1 cellular context compared by ENCODE assay signal in the genomic region with DNA sequence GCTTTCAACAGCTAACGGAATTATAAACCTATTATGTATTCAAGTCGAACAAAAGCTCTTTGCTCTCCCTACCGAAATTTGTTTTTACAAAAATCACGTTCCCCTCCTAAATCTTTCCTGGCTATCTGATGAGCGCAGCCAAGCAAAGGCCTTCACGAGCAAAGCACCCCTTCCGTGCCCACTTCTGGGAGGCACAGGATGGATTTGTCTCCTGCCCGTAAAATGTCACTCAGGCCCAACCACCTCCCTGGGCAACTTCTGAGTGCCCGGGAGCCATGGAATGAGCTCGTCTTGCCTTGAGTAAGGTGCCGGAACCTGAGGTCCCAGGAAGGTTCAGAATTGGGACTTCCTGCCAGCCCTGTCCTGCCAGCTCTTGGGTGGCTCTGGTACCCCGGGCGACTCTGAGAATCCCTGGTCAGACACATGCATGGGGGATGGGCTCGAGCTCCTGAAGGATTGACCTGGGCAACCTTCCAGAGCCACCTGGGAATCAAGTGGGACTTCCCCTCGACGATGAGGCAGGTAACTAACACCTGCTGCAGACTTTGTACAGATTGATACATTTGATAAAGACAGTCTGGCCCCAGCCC.
TF ChIP-seq lines count a peak whose summit lies in the region.

No MANE protein-coding gene starts in this region.

TF ChIP-seq in HepG2, 621 proteins besides CTCF, POLR2A, EP300 and RAD21 (continued from another document):
- TF ChIP-seq, protein P1, sequence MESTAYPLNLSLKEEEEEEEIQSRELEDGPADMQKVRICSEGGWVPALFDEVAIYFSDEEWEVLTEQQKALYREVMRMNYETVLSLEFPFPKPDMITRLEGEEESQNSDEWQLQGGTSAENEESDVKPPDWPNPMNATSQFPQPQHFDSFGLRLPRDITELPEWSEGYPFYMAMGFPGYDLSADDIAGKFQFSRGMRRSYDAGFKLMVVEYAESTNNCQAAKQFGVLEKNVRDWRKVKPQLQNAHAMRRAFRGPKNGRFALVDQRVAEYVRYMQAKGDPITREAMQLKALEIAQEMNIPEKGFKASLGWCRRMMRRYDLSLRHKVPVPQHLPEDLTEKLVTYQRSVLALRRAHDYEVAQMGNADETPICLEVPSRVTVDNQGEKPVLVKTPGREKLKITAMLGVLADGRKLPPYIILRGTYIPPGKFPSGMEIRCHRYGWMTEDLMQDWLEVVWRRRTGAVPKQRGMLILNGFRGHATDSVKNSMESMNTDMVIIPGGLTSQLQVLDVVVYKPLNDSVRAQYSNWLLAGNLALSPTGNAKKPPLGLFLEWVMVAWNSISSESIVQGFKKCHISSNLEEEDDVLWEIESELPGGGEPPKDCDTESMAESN (CRISPR knock-in tag; conservative IDR thresholded peaks at IDR 0.05) = no peak
- TF ChIP-seq ZNF792 (CRISPR knock-in tag; IDR thresholded peaks at IDR 0.05) = no peak
- TF ChIP-seq ZSCAN9 (CRISPR knock-in tag; IDR thresholded peaks at IDR 0.05; ENCODE audit: borderline replicate concordance) = no peak
TF ChIP-seq in HepG2: peak in this region for 11.
